ENCODE assay signal across 21 cellular contexts in genomic region chr12:1931642-1932041, GRCh38. TPM values are rescaled to one million over a fixed set of nuclear protein-coding genes. Genes with fewer than 3 reads are reported as not detected.
DNase-seq lines count a peak whose midpoint lies in the region; ATAC-seq and TF ChIP-seq lines count a peak whose summit lies in the region.
"Had no signal": no experiment of that assay in that cellular context is flagged by ENCODE, and none has a peak within 500 bp of the region (broad histone marks: within the 10 kb centered on the region; RNA-seq: fewer than 3 reads in every experiment).

No MANE protein-coding gene starts in this region.

- H3K36me3 Mint-ChIP-seq in stimulated activated naive B cell treated with anti-CD40 and anti-IgM and Interleukin-4, amounts not matched to agents 10 μg/mL and 1 μg/mL and 100 μg/mL, for 72 hours, result peaks cover 5 to 6% of the 10 kb centered on the region in 2 donors

- no peaks in the 10 kb centered on the region for H3K9me2 ChIP-seq in SK-N-SH

- H3K27ac ChIP-seq in SK-N-SH (ENCODE audit: low read depth in 2 of 2, low read length in 1 of 2) (no peak overlapping the region; a peak in 1 of 4 replicates), muscle layer of colon (ENCODE audit: low read depth, low read length) (peak overlapping the region; percentile 59)
- H3K27ac ChIP-seq: 22Rv1, GM23248, SJCRH30 had no signal

- no peaks in the 10 kb centered on the region for H3F3A ChIP-seq in SK-N-SH (replicated peaks; ENCODE audit: insufficient read depth)

- H3K27me3 ChIP-seq in SK-N-SH (ENCODE audit: insufficient read depth), result no peaks in the 10 kb centered on the region
- H3K27me3 ChIP-seq in muscle layer of colon (ENCODE audit: control insufficient read depth in 1 of 2, insufficient read depth in 2 of 2, low read length in 2 of 2), result no peaks in the 10 kb centered on the region
- H3K27me3 ChIP-seq: Peyer's patch, SJCRH30 had no signal

- TF ChIP-seq CTCF in SK-N-SH (IDR thresholded peaks at IDR 0.05), result no peak

- H3K36me3 ChIP-seq in SK-N-SH (replicated peaks in 1 of 2; ENCODE audit: control insufficient read depth in 1 of 2, insufficient read depth in 2 of 2, low read length in 1 of 2) (no peaks in the 10 kb centered on the region), muscle layer of colon (ENCODE audit: insufficient read depth, low read length) (no peaks in the 10 kb centered on the region)
- H3K36me3 ChIP-seq: Peyer's patch, SJCRH30 had no signal

- H3K9me3 Mint-ChIP-seq in stimulated activated naive B cell treated with anti-CD40 and anti-IgM and Interleukin-4, amounts not matched to agents 10 μg/mL and 1 μg/mL and 100 μg/mL, for 72 hours, result no peaks in the 10 kb centered on the region
- H3K9me3 Mint-ChIP-seq: CD8-positive, alpha-beta memory T cell; H9 had no signal

- TF ChIP-seq RAD21 in SK-N-SH (IDR thresholded peaks at IDR 0.05; ENCODE audit: low read length), result no peak

- H3K79me2 ChIP-seq in SK-N-SH (ENCODE audit: insufficient read depth), result no peaks in the 10 kb centered on the region

- peaks cover 57 to 73% of the 10 kb centered on the region in 2 donors for H3K4me1 Mint-ChIP-seq in stimulated activated naive B cell treated with anti-CD40 and anti-IgM and Interleukin-4, amounts not matched to agents 10 μg/mL and 1 μg/mL and 100 μg/mL, for 72 hours

- H3K4me2 ChIP-seq in SK-N-SH, result 0 out of 2 replicates have a peak overlapping the region, but pooled peaks have one; percentile 24

- POLR2A ChIA-PET in SK-N-SH (lab: Yijun Ruan, JAX), result no interaction called here

- ATAC-seq in SK-N-SH treated with all-trans-retinoic acid at 6 μM for 48 hours (no peak), GM18861 (IDR thresholded peaks at IDR 0.05; ENCODE audit: unreplicated experiment) (no peak), GM21367 (IDR thresholded peaks at IDR 0.05; ENCODE audit: unreplicated experiment) (no peak), GM18907 (IDR thresholded peaks at IDR 0.05; ENCODE audit: unreplicated experiment) (no peak)
- no peak for ATAC-seq in stimulated activated naive B cell treated with anti-CD40 and anti-IgM and Interleukin-4, amounts not matched to agents 10 μg/mL and 1 μg/mL and 100 μg/mL, for 72 hours (replicated peaks)

- H2AFZ ChIP-seq in SK-N-SH (ENCODE audit: low read depth), result no peak overlapping the region
- H2AFZ ChIP-seq: GM23248 had no signal

- H3K4me3 Mint-ChIP-seq in stimulated activated naive B cell treated with anti-CD40 and anti-IgM and Interleukin-4, amounts not matched to agents 10 μg/mL and 1 μg/mL and 100 μg/mL, for 72 hours, result no peak overlapping the region
- H3K4me3 Mint-ChIP-seq: CD8-positive, alpha-beta memory T cell; H9 had no signal

- DNase-seq in SK-N-SH (peak; percentile 14), HUDEP-2 (lab: John Stamatoyannopoulos, UW; ENCODE audit: unreplicated experiment in 76 of 76) (no peak)
- no peak for DNase-seq in stimulated activated naive B cell treated with anti-CD40 and anti-IgM and Interleukin-4, amounts not matched to agents 10 μg/mL and 1 μg/mL and 100 μg/mL, for 72 hours
- DNase-seq: ACHN; Calu3; CD8-positive, alpha-beta memory T cell; DMS153; GDM1; NCI-H1417; NCI-H2081 treated with DMSO at 0.1 percent for 48 hours; NCI-H524 treated with DMSO at 0.1 percent for 48 hours had no signal

- H3K9ac ChIP-seq in SK-N-SH, result no peak overlapping the region
- H3K9ac ChIP-seq in muscle layer of colon (ENCODE audit: low read length), result no peak overlapping the region
- H3K9ac ChIP-seq: GM23248 had no signal

- H3K4me1 ChIP-seq in SK-N-SH (ENCODE audit: control insufficient read depth in 1 of 2, insufficient read depth in 2 of 2, low read depth in 1 of 2, low read length in 1 of 2), result peaks cover 4 to 70% of the 10 kb centered on the region in 2 experiments; a peak in 2 of 4 replicates
- peaks cover 77% of the 10 kb centered on the region for H3K4me1 ChIP-seq in muscle layer of colon (ENCODE audit: insufficient read depth, low read length)

- H3K9me3 ChIP-seq in SK-N-SH, result no peaks in the 10 kb centered on the region
- H3K9me3 ChIP-seq in muscle layer of colon (ENCODE audit: low read length), result no peaks in the 10 kb centered on the region
- H3K9me3 ChIP-seq: Peyer's patch, SJCRH30 had no signal

- CTCF ChIA-PET in SK-N-SH (lab: Yijun Ruan, JAX), result interaction anchor here (1.6 kb wide), 1 partner anchor 136 kb away, joined by 4 read pairs; no protein-coding TSS in a partner anchor

- 93% methylated on average over 9 of the region's 9 CpGs for WGBS in SK-N-SH (ENCODE audit: low lambda C conversion rate)

- H3K27ac Mint-ChIP-seq in stimulated activated naive B cell treated with anti-CD40 and anti-IgM and Interleukin-4, amounts not matched to agents 10 μg/mL and 1 μg/mL and 100 μg/mL, for 72 hours, result peak overlapping the region; percentile 14
- H3K27ac Mint-ChIP-seq: CD8-positive, alpha-beta memory T cell; H9 had no signal

- no peaks in the 10 kb centered on the region for H4K20me1 ChIP-seq in SK-N-SH (ENCODE audit: insufficient read depth)

- no peaks in the 10 kb centered on the region for H3K27me3 Mint-ChIP-seq in stimulated activated naive B cell treated with anti-CD40 and anti-IgM and Interleukin-4, amounts not matched to agents 10 μg/mL and 1 μg/mL and 100 μg/mL, for 72 hours

- no peak overlapping the region for H3K4me3 ChIP-seq in SK-N-SH (ENCODE audit: low read depth in 2 of 2, low read length in 1 of 2)
- no peak overlapping the region for H3K4me3 ChIP-seq in muscle layer of colon (ENCODE audit: low read depth in 1 of 2, low read length in 2 of 2)
- H3K4me3 ChIP-seq: GM23248, Peyer's patch had no signal

- TF ChIP-seq EP300 in SK-N-SH (IDR thresholded peaks at IDR 0.05; ENCODE audit: borderline replicate concordance in 1 of 2, low read depth in 1 of 2, low read length in 1 of 2), result no peak

TF ChIP-seq in SK-N-SH, 30 proteins besides CTCF, POLR2A, EP300 and RAD21 (continues in another document):
- TF ChIP-seq TEAD4 (IDR thresholded peaks at IDR 0.05; ENCODE audit: borderline replicate concordance, insufficient read depth) (no peak), IRF3 (IDR thresholded peaks at IDR 0.05; ENCODE audit: low read depth, low read length) (no peak), ZBTB33 (IDR thresholded peaks at IDR 0.05; ENCODE audit: borderline replicate concordance, low read depth) (no peak), NRF1 (IDR thresholded peaks at IDR 0.05; ENCODE audit: low read depth, low read length) (no peak)

TF ChIP-seq in SK-N-SH treated with all-trans-retinoic acid at 6 μM for 48 hours, 23 proteins besides CTCF, POLR2A, EP300 and RAD21 (continues in another document):
- TF ChIP-seq CSRNP3 (CRISPR knock-in tag; IDR thresholded peaks at IDR 0.05), result no peak
- TF ChIP-seq POU6F1 (CRISPR knock-in tag; IDR thresholded peaks at IDR 0.05; ENCODE audit: borderline replicate concordance, low read depth), result no peak
- no peak for TF ChIP-seq ESRRG (CRISPR knock-in tag; IDR thresholded peaks at IDR 0.05)
- no peak for TF ChIP-seq ISL1 (CRISPR knock-in tag; IDR thresholded peaks at IDR 0.05)
- TF ChIP-seq GLIS3 (CRISPR knock-in tag; IDR thresholded peaks at IDR 0.05), result no peak
- TF ChIP-seq ZFP30 (CRISPR knock-in tag; IDR thresholded peaks at IDR 0.05), result no peak
- TF ChIP-seq TOX (CRISPR knock-in tag; IDR thresholded peaks at IDR 0.05; ENCODE audit: borderline replicate concordance), result no peak
- no peak for TF ChIP-seq CREB5 (CRISPR knock-in tag; IDR thresholded peaks at IDR 0.05; ENCODE audit: low read depth)
- no peak for TF ChIP-seq PPARA (CRISPR knock-in tag; IDR thresholded peaks at IDR 0.05; ENCODE audit: borderline replicate concordance)

RNA-seq across cellular contexts. Expression of gene CACNA2D4, which starts 13.2 kb away (rescaled TPM):
- polyA plus RNA-seq in SK-N-SH (2012; rRNA removed), result 0.02 TPM in 1 of 2 replicates, not detected in the other
- polyA plus RNA-seq in SK-N-SH (2012; cell fraction: cytosol; rRNA removed), result not detected in 2 replicates
- polyA plus RNA-seq in SK-N-SH (2012; cell fraction: nucleus; rRNA removed), result 0.02 TPM in 1 of 2 replicates, not detected in the other
